15 cellular contexts compared by ENCODE assay signal in genomic region chr17:82222816-82223215, GRCh38. TPM values are rescaled to one million over a fixed set of nuclear protein-coding genes. Genes with fewer than 3 reads are reported as not detected.
DNase-seq lines count a peak whose midpoint lies in the region; ATAC-seq and TF ChIP-seq lines count a peak whose summit lies in the region.
"Had no signal": no experiment of that assay in that cellular context is flagged by ENCODE, and none has a peak within 500 bp of the region (broad histone marks: within the 10 kb centered on the region; RNA-seq: fewer than 3 reads in every experiment).

No MANE protein-coding gene starts in this region.

- no peak overlapping the region for H2AFZ ChIP-seq in osteoblast (ENCODE audit: low read length)
- H2AFZ ChIP-seq: GM23338 had no signal

- no peak overlapping the region for H3K27ac ChIP-seq in osteoblast (ENCODE audit: low read depth, low read length)
- H3K27ac ChIP-seq: BLaER1 had no signal

- peaks cover 2% of the 10 kb centered on the region for H3K4me1 ChIP-seq in osteoblast (ENCODE audit: insufficient read depth, low read length)

- peak; percentile 44 for DNase-seq in Right ventricle myocardium inferior (ENCODE audit: missing footprints)
- DNase-seq in left ventricle myocardium superior: no peak
- peak; percentile 78 for DNase-seq in fibroblast of villous mesenchyme (ENCODE audit: low read depth)
- peak; percentile 58 for DNase-seq in osteoblast (ENCODE audit: insufficient read length, low spot score, missing footprints)
- DNase-seq in epidermal melanocyte (ENCODE audit: insufficient read length, low spot score): no peak
- DNase-seq in GM19240 (ENCODE audit: insufficient read length, low spot score): no peak
- DNase-seq in NCI-H748 treated with DMSO at 0.1 percent for 48 hours (lab: John Stamatoyannopoulos, UW): no peak
- DNase-seq: 8988T; CD4-positive, alpha-beta T cell; DMS79; H7; IMR-90 had no signal

- no peaks in the 10 kb centered on the region for H3K36me3 ChIP-seq in osteoblast (ENCODE audit: insufficient read depth, low read length)
- H3K36me3 ChIP-seq: BLaER1 had no signal

- TF ChIP-seq CTCF in fibroblast of villous mesenchyme (IDR thresholded peaks at IDR 0.05; ENCODE audit: insufficient read depth, low read depth, low read length) (no peak), osteoblast (IDR thresholded peaks at IDR 0.05; ENCODE audit: extremely low read depth, low read depth, low read length) (no peak)

- H3K79me2 ChIP-seq in osteoblast (ENCODE audit: insufficient read depth, low read length): peaks cover 2% of the 10 kb centered on the region

- H3K4me3 ChIP-seq in fibroblast of villous mesenchyme (ENCODE audit: low read depth, low read length): no peak overlapping the region
- no peak overlapping the region for H3K4me3 ChIP-seq in osteoblast (ENCODE audit: insufficient read depth, low read length)
- H3K4me3 ChIP-seq: BLaER1, GM12878, GM23338 had no signal

- H3K4me2 ChIP-seq in osteoblast (ENCODE audit: insufficient read depth, low read length): no peak overlapping the region
- H3K4me2 ChIP-seq: BLaER1, GM23338 had no signal

- ATAC-seq in Right ventricle myocardium inferior (no peak), left ventricle myocardium superior (no peak)
- ATAC-seq: GM12878, GM23338 had no signal

- intact Hi-C loops in Right ventricle myocardium inferior (cut with DNase I): no loop called here
- intact Hi-C loops in left ventricle myocardium superior (cut with micrococcal nuclease): no loop called here

- H3K27me3 ChIP-seq in osteoblast (ENCODE audit: insufficient read depth, low read length): no peaks in the 10 kb centered on the region

- no peaks in the 10 kb centered on the region for H3K9me3 ChIP-seq in osteoblast (ENCODE audit: low read depth, low read length)
- H3K9me3 ChIP-seq: BLaER1 had no signal

- no peaks in the 10 kb centered on the region for H4K20me1 ChIP-seq in osteoblast (ENCODE audit: insufficient read depth, low read length)
- H4K20me1 ChIP-seq: BLaER1 had no signal

RNA-seq across cellular contexts. Expression of gene SLC16A3, which starts 6.0 kb away (rescaled TPM):
- total RNA-seq in Right ventricle myocardium inferior: 10.4 TPM
- 7.8 TPM for total RNA-seq in left ventricle myocardium superior
- total RNA-seq in fibroblast of villous mesenchyme: 131 and 174 TPM in 2 replicates
- 129 and 222 TPM in 2 replicates for total RNA-seq in osteoblast

RNA-seq across cellular contexts. Expression of gene CCDC57, which starts 10.2 kb away (rescaled TPM):
- 7.9 TPM for total RNA-seq in Right ventricle myocardium inferior
- 8.1 TPM for total RNA-seq in left ventricle myocardium superior
- total RNA-seq in fibroblast of villous mesenchyme: 19.9 and 20.6 TPM in 2 replicates
- 21.0 and 25.9 TPM in 2 replicates for total RNA-seq in osteoblast

RNA-seq across cellular contexts. Expression of gene CSNK1D, which starts 50.7 kb away (rescaled TPM):
- 62.6 TPM for total RNA-seq in Right ventricle myocardium inferior
- 64.4 TPM for total RNA-seq in left ventricle myocardium superior
- 49.3 and 57.0 TPM in 2 replicates for total RNA-seq in fibroblast of villous mesenchyme
- total RNA-seq in osteoblast: 45.4 and 50.3 TPM in 2 replicates

Comparison
In these comparisons a context has a peak if more than half of its experiments do, and no peak if none do; other contexts are left out.
1. DNase-seq: peak in Right ventricle myocardium inferior (single experiment), fibroblast of villous mesenchyme (single experiment) and osteoblast (single experiment); none in left ventricle myocardium superior (single experiment), epidermal melanocyte (single experiment), GM19240 (single experiment) and NCI-H748 treated with DMSO at 0.1 percent for 48 hours (single experiment).
2. RNA of gene SLC16A3, which starts 6.0 kb away (total RNA-seq): 129 to 222 TPM in osteoblast and 131 to 174 TPM in fibroblast of villous mesenchyme; 10.4 TPM in Right ventricle myocardium inferior (single experiment) and 7.8 TPM in left ventricle myocardium superior (single experiment); every median in the first group is over 10 times any median in the second.